ENCODE assay signal across 13 cellular contexts in the genomic region with DNA sequence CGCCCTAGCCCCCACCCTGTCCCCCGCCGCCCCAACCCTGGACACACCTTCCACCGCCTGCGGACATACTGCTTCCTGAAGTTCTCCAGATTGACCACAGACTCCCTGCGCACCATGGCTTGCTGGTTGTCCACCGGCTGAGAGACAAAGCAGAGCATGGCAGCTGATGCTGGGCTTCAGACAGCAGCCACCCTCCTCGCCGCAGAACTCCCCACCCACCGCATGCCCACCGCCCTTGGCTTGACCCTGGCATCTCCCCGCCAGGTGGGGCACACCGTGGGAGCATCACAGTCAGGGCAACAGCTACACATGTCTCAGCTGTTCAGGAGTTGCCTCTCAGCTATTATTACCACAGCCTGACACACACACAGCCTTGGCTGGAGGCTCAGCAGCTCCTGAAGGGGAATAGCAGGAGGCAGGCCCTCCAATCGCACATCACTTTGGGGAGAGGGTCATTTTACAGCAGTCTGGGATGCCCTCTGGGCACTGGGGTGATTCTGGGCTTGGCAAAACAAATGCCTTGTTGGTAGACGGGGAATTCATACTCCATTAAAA.
DNase-seq lines count a peak whose midpoint lies in the region; ATAC-seq and TF ChIP-seq lines count a peak whose summit lies in the region.
"Had no signal": no experiment of that assay in that cellular context is flagged by ENCODE, and none has a peak within 500 bp of the region (broad histone marks: within the 10 kb centered on the region; RNA-seq: fewer than 3 reads in every experiment).

No MANE protein-coding gene starts in this region.

- 89% methylated on average over 6 of the region's 15 CpGs; no CpG with 5 or more reads in 1 of the 2 experiments for WGBS in IMR-90 (ENCODE audit: extremely low coverage in 2 of 2, insufficient read length in 1 of 2), 2 experiments
- WGBS in spleen, 5 donors, result 78 to 89% (median 88%) methylated on average over 8 to 15 of the region's 15 CpGs

- H3K4me3 ChIP-seq in IMR-90 (ENCODE audit: insufficient read depth, low read depth, low read length), result no peak overlapping the region
- H3K4me3 ChIP-seq in spleen, result no peak overlapping the region
- no peak overlapping the region for H3K4me3 ChIP-seq in right atrium auricular region
- H3K4me3 ChIP-seq: A549 had no signal

- H2AK9ac ChIP-seq in IMR-90 (replicated peaks; ENCODE audit: low read depth, low read length, poor library complexity), result no peak overlapping the region

- H3K79me1 ChIP-seq in IMR-90 (ENCODE audit: low read depth in 1 of 2, low read length in 2 of 2), result no peaks in the 10 kb centered on the region

- no peaks in the 10 kb centered on the region; the same call in 1 of the 2 replicates for H3K9me1 ChIP-seq in IMR-90 (ENCODE audit: insufficient read depth, low read length)

- no peak overlapping the region for H2BK15ac ChIP-seq in IMR-90 (ENCODE audit: low read depth, low read length)

- CTCF ChIA-PET in IMR-90 (lab: Yijun Ruan, JAX), result no interaction called here

- no peaks in the 10 kb centered on the region for H4K20me1 ChIP-seq in IMR-90 (ENCODE audit: insufficient read depth, low read length)

- no peak for TF ChIP-seq RAD21 in IMR-90 (IDR thresholded peaks at IDR 0.05; ENCODE audit: low read length)

- dilution Hi-C loops in IMR-90 (cut with HindIII; ENCODE audit: low sequenced_read_pairs, unreplicated experiment), result no loop called here

- no peaks in the 10 kb centered on the region for H3K36me3 ChIP-seq in IMR-90 (ENCODE audit: control insufficient read depth, insufficient read depth, low read length)
- H3K36me3 ChIP-seq in spleen, result peaks cover 0 to 50% (median 0%) of the 10 kb centered on the region in 6 donors
- peaks cover 9% of the 10 kb centered on the region for H3K36me3 ChIP-seq in right atrium auricular region

- H3K9ac ChIP-seq in IMR-90 (ENCODE audit: low read depth, low read length), result no peak overlapping the region

- no peak overlapping the region for H3K56ac ChIP-seq in IMR-90 (ENCODE audit: extremely low read depth, insufficient read depth, low read length)

- H3K18ac ChIP-seq in IMR-90 (ENCODE audit: low read depth, low read length), result no peak overlapping the region

- H3K14ac ChIP-seq in IMR-90 (replicated peaks; ENCODE audit: low read depth, low read length), result no peak overlapping the region

- H2BK20ac ChIP-seq in IMR-90 (ENCODE audit: low read depth, low read length), result no peak overlapping the region

- H2AK5ac ChIP-seq in IMR-90 (ENCODE audit: low read depth, low read length), result no peak overlapping the region

- H3K9me3 ChIP-seq in IMR-90 (ENCODE audit: control insufficient read depth, insufficient read depth, low read length) (no peaks in the 10 kb centered on the region), spleen (no peaks in the 10 kb centered on the region), right atrium auricular region (no peaks in the 10 kb centered on the region)
- H3K9me3 ChIP-seq: A549, Caco-2 had no signal

- in situ Hi-C loops in IMR-90 (cut with MboI; ENCODE audit: low sequenced_read_pairs), result no loop called here

- ATAC-seq in IMR-90 (ENCODE audit: low read depth), result no peak

- H4K5ac ChIP-seq in IMR-90 (ENCODE audit: low read depth, low read length), result no peak overlapping the region

- no peak overlapping the region for H4K8ac ChIP-seq in IMR-90 (ENCODE audit: low read depth in 2 of 2, low read length in 2 of 2)

- H3K27me3 ChIP-seq in IMR-90 (ENCODE audit: control insufficient read depth, insufficient read depth, low read length), result peaks cover 7% of the 10 kb centered on the region
- no peaks in the 10 kb centered on the region for H3K27me3 ChIP-seq in spleen (replicated peaks in 1 of 7)
- no peaks in the 10 kb centered on the region for H3K27me3 ChIP-seq in right atrium auricular region

- no peak overlapping the region for H3K4ac ChIP-seq in IMR-90 (ENCODE audit: low read depth, low read length)

- H3K4me1 ChIP-seq in IMR-90 (ENCODE audit: control insufficient read depth, insufficient read depth, low read length) (peaks cover 18% of the 10 kb centered on the region; the same call in 1 of the 2 replicates), spleen (peaks cover 14 to 57% (median 26%) of the 10 kb centered on the region in 6 donors), right atrium auricular region (peaks cover 0 to 37% of the 10 kb centered on the region in 2 donors)

- DNase-seq in IMR-90 (no peak), NCI-H69 (lab: John Stamatoyannopoulos, UW) (peak; percentile 32), myocyte (ENCODE audit: low read depth) (peak; percentile 80), spleen (peak; percentile 68), DMS 273 (lab: John Stamatoyannopoulos, UW; ENCODE audit: unreplicated experiment) (no peak), right atrium auricular region (ENCODE audit: low spot score) (no peak), NCI-H2227 treated with DMSO at 0.1 percent for 48 hours (lab: John Stamatoyannopoulos, UW) (no peak)
- DNase-seq: Caco-2; CD8-positive, alpha-beta memory T cell; DMS53; GF-D8; H7 had no signal

- intact Hi-C loops in IMR-90 (cut with micrococcal nuclease), result no loop called here
- intact Hi-C loops in spleen (cut with DNase I; ENCODE audit: low total_unique reads), result no loop called here

- H3K4me2 ChIP-seq in IMR-90 (ENCODE audit: low read depth, low read length), result no peak overlapping the region
- H3K4me2 ChIP-seq: A549 had no signal

- POLR2A ChIA-PET in IMR-90 (lab: Charles Lee; ENCODE audit: unreplicated experiment), result no interaction called here

- H3K27ac ChIP-seq in IMR-90 (ENCODE audit: insufficient read depth, low read length) (no peak overlapping the region), spleen (no peak overlapping the region), right atrium auricular region (no peak overlapping the region)
- H3K27ac ChIP-seq: A549 had no signal

- no peak overlapping the region for H2BK120ac ChIP-seq in IMR-90 (ENCODE audit: low read depth, low read length)

- TF ChIP-seq CTCF in IMR-90 (conservative IDR thresholded peaks at IDR 0.05; ENCODE audit: low read depth, low read length), result no peak
- TF ChIP-seq CTCF in spleen (IDR thresholded peaks at IDR 0.05 in 8 of 11, conservative IDR thresholded peaks at IDR 0.05 in 3 of 11), result no peak
- no peak for TF ChIP-seq CTCF in right atrium auricular region (IDR thresholded peaks at IDR 0.05)

- no TSS peak for BruUV-seq in IMR-90 (replicated peaks; lab: Mats Ljungman, UMichigan)

- H2BK5ac ChIP-seq in IMR-90 (ENCODE audit: low read depth, low read length, poor library complexity, severe bottlenecking), result no peak overlapping the region

- H2AFZ ChIP-seq in IMR-90 (replicated peaks; ENCODE audit: low read length, poor library complexity), result no peak overlapping the region

- no peak overlapping the region for H3K23ac ChIP-seq in IMR-90 (ENCODE audit: low read depth, low read length)

- H4K91ac ChIP-seq in IMR-90 (ENCODE audit: insufficient read depth, low read depth, low read length), result 0 out of 2 replicates have a peak overlapping the region, but pooled peaks have one; percentile 31

- no peak for TF ChIP-seq POLR2A in IMR-90 (IDR thresholded peaks at IDR 0.05; ENCODE audit: low read depth, low read length)
- no peak for TF ChIP-seq POLR2A in spleen (IDR thresholded peaks at IDR 0.05)

TF ChIP-seq in IMR-90, 13 proteins besides CTCF, POLR2A, EP300 and RAD21:
- TF ChIP-seq SMC3 (IDR thresholded peaks at IDR 0.05; ENCODE audit: low read depth, low read length), result no peak
- no peak for TF ChIP-seq RFX5 (IDR thresholded peaks at IDR 0.05; ENCODE audit: low read depth, low read length)
- no peak for TF ChIP-seq BHLHE40 (IDR thresholded peaks at IDR 0.05; ENCODE audit: low read depth, low read length)
- TF ChIP-seq MAZ (IDR thresholded peaks at IDR 0.05; ENCODE audit: borderline replicate concordance, low read depth, low read length), result no peak
- TF ChIP-seq MXI1 (IDR thresholded peaks at IDR 0.05; ENCODE audit: borderline replicate concordance, low read depth, low read length), result no peak
- TF ChIP-seq CEBPB (IDR thresholded peaks at IDR 0.05; ENCODE audit: low read depth, low read length), result no peak
- TF ChIP-seq NFE2L2 (IDR thresholded peaks at IDR 0.05; ENCODE audit: low read depth, low read length), result no peak
- TF ChIP-seq RCOR1 (IDR thresholded peaks at IDR 0.05; ENCODE audit: insufficient replicate concordance, low read length), result no peak
- TF ChIP-seq, protein P1, sequence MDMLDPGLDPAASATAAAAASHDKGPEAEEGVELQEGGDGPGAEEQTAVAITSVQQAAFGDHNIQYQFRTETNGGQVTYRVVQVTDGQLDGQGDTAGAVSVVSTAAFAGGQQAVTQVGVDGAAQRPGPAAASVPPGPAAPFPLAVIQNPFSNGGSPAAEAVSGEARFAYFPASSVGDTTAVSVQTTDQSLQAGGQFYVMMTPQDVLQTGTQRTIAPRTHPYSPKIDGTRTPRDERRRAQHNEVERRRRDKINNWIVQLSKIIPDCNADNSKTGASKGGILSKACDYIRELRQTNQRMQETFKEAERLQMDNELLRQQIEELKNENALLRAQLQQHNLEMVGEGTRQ (IDR thresholded peaks at IDR 0.05; ENCODE audit: low read depth, low read length), result no peak
- no peak for TF ChIP-seq CHD1 (IDR thresholded peaks at IDR 0.05; ENCODE audit: low read depth, low read length)
- TF ChIP-seq FOS (IDR thresholded peaks at IDR 0.05; ENCODE audit: low read depth, low read length), result no peak
- TF ChIP-seq, protein P2, sequence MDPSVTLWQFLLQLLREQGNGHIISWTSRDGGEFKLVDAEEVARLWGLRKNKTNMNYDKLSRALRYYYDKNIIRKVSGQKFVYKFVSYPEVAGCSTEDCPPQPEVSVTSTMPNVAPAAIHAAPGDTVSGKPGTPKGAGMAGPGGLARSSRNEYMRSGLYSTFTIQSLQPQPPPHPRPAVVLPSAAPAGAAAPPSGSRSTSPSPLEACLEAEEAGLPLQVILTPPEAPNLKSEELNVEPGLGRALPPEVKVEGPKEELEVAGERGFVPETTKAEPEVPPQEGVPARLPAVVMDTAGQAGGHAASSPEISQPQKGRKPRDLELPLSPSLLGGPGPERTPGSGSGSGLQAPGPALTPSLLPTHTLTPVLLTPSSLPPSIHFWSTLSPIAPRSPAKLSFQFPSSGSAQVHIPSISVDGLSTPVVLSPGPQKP (IDR thresholded peaks at IDR 0.05; ENCODE audit: borderline replicate concordance, low read depth, low read length), result no peak
- TF ChIP-seq MAFK (IDR thresholded peaks at IDR 0.05; ENCODE audit: low read depth, low read length), result no peak

Comparison
In these comparisons a context has a peak if more than half of its experiments do, and no peak if none do; other contexts are left out.
1. DNase-seq: peak in NCI-H69 (single experiment), myocyte (single experiment) and spleen (single experiment); none in IMR-90 (single experiment), DMS 273 (single experiment), right atrium auricular region (single experiment) and NCI-H2227 treated with DMSO at 0.1 percent for 48 hours (single experiment).